In the genomic region with DNA sequence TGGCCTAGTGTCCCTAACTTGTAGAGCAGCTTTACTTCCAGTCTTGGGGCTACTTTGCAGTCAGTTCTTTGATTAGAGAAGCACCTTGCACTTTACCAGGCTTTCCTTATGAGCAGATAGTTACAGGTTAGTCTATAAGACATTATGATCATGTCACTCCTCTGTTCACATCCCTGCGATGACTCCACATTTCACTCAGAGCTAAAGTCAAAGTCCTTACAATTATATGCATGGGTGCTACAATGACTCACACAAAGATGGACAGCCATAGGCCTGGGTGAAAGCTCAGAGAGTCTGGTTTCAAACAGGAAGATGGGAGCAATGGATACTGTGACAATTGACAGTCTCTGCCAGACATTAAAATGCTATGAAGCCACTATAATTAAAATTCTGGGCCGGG, we compare ENCODE assay signal across 22 cellular contexts. TPM values are rescaled to one million over a fixed set of nuclear protein-coding genes. Genes with fewer than 3 reads are reported as not detected.
A peak's percentile ranks its signal among the peaks of the same experiment; 100 is the strongest.
DNase-seq lines count a peak whose midpoint lies in the region; ATAC-seq and TF ChIP-seq lines count a peak whose summit lies in the region.
"Had no signal": no experiment of that assay in that cellular context is flagged by ENCODE, and none has a peak within 500 bp of the region (broad histone marks: within the 10 kb centered on the region; RNA-seq: fewer than 3 reads in every experiment).

No MANE protein-coding gene starts in this region.

- peak; percentile 28 for ATAC-seq in activated T-helper 17 cell treated with anti-CD3 and anti-CD28 coated beads, Interleukin-2, amount 50 U/mL, for 72 hours (replicated peaks)
- ATAC-seq in left colon (peak; percentile 80), HG02840 (IDR thresholded peaks at IDR 0.05; ENCODE audit: low FRiP score, unreplicated experiment) (no peak)
- ATAC-seq in CD8-positive, alpha-beta T cell, result no peak

- in situ Hi-C loops in Caki2 (cut with HindIII; ENCODE audit: low pct_unique_long_range_greater_than_20kb, low sequenced_read_pairs), result no loop called here

- H3K27me3 ChIP-seq in CD8-positive, alpha-beta T cell (ENCODE audit: insufficient read depth, low read length), result no peaks in the 10 kb centered on the region
- H3K27me3 ChIP-seq: SJCRH30 had no signal

- H3K4me3 ChIP-seq in CD8-positive, alpha-beta T cell (ENCODE audit: low read depth, low read length), result no peak overlapping the region
- H3K4me3 ChIP-seq: SJCRH30 had no signal

- peak; percentile 69 for DNase-seq in Caki2 (ENCODE audit: low read depth)
- DNase-seq in HK-2 (ENCODE audit: unreplicated experiment), result peak; percentile 11
- DNase-seq in left colon, result no peak
- DNase-seq in erythroblast (lab: John Stamatoyannopoulos, UW), result no peak
- DNase-seq in dermis blood vessel endothelial cell, result no peak
- DNase-seq in CD8-positive, alpha-beta T cell, result no peak
- DNase-seq: AML-193; C1 segment of cervical spinal cord; CD8-positive, alpha-beta memory T cell; DMS79; H7; KG1; NCI-H1105; NCI-H146; NCI-H2029; NCI-H226; NCI-H510A treated with DMSO at 0.1 percent for 48 hours; NCI-H748 treated with DMSO at 0.1 percent for 48 hours; SJCRH30 had no signal

- H3K9me3 Mint-ChIP-seq in activated T-helper 17 cell treated with anti-CD3 and anti-CD28 coated beads, Interleukin-2, amount 50 U/mL, for 72 hours, result no peaks in the 10 kb centered on the region
- no peaks in the 10 kb centered on the region for H3K9me3 Mint-ChIP-seq in CD8-positive, alpha-beta T cell
- H3K9me3 Mint-ChIP-seq: CD8-positive, alpha-beta memory T cell had no signal

- peaks cover 13% of the 10 kb centered on the region for H3K4me1 ChIP-seq in CD8-positive, alpha-beta T cell (ENCODE audit: insufficient read depth, low read length)
- H3K4me1 ChIP-seq: SJCRH30 had no signal

- CTCF ChIA-PET in CD8-positive, alpha-beta T cell (lab: Charles Lee), result no interaction called here

- H3K27ac Mint-ChIP-seq in activated T-helper 17 cell treated with anti-CD3 and anti-CD28 coated beads, Interleukin-2, amount 50 U/mL, for 72 hours, result no peak overlapping the region
- no peak overlapping the region for H3K27ac Mint-ChIP-seq in CD8-positive, alpha-beta T cell

- H3K36me3 Mint-ChIP-seq in activated T-helper 17 cell treated with anti-CD3 and anti-CD28 coated beads, Interleukin-2, amount 50 U/mL, for 72 hours (ENCODE audit: low read depth), result no peaks in the 10 kb centered on the region
- H3K36me3 Mint-ChIP-seq in CD8-positive, alpha-beta T cell, result no peaks in the 10 kb centered on the region

- peaks cover 4% of the 10 kb centered on the region for H3K27me3 Mint-ChIP-seq in activated T-helper 17 cell treated with anti-CD3 and anti-CD28 coated beads, Interleukin-2, amount 50 U/mL, for 72 hours
- peaks cover 14% of the 10 kb centered on the region for H3K27me3 Mint-ChIP-seq in CD8-positive, alpha-beta T cell (ENCODE audit: low read depth)

- POLR2A ChIA-PET in CD8-positive, alpha-beta T cell (lab: Charles Lee), result no interaction called here

- no peaks in the 10 kb centered on the region for H3K9me3 ChIP-seq in CD8-positive, alpha-beta T cell (ENCODE audit: low read length)
- H3K9me3 ChIP-seq: SJCRH30 had no signal

- no peak for TF ChIP-seq CTCF in CD8-positive, alpha-beta T cell (IDR thresholded peaks at IDR 0.05)

- TF ChIP-seq POLR2A in erythroblast (IDR thresholded peaks at IDR 0.05; ENCODE audit: low read length), result no peak

- no peaks in the 10 kb centered on the region for H3K36me3 ChIP-seq in CD8-positive, alpha-beta T cell (ENCODE audit: insufficient read depth, low read length)
- H3K36me3 ChIP-seq: SJCRH30 had no signal

- H3K4me3 Mint-ChIP-seq in activated T-helper 17 cell treated with anti-CD3 and anti-CD28 coated beads, Interleukin-2, amount 50 U/mL, for 72 hours, result no peak overlapping the region
- no peak overlapping the region for H3K4me3 Mint-ChIP-seq in CD8-positive, alpha-beta T cell
- H3K4me3 Mint-ChIP-seq: CD8-positive, alpha-beta memory T cell had no signal

- H3K27ac ChIP-seq in CD8-positive, alpha-beta T cell (ENCODE audit: low read depth, low read length), result no peak overlapping the region
- H3K27ac ChIP-seq: HL-60, SJCRH30 had no signal

- H3K4me1 Mint-ChIP-seq in activated T-helper 17 cell treated with anti-CD3 and anti-CD28 coated beads, Interleukin-2, amount 50 U/mL, for 72 hours, result no peaks in the 10 kb centered on the region
- H3K4me1 Mint-ChIP-seq in CD8-positive, alpha-beta T cell (ENCODE audit: low read depth), result peaks cover 12% of the 10 kb centered on the region

- intact Hi-C loops in left colon (cut with DNase I, micrococcal nuclease), result no loop called here
- intact Hi-C loops in CD8-positive, alpha-beta T cell (cut with DNase I, micrococcal nuclease), result no loop called here

RNA-seq across cellular contexts. Expression of a gene that starts 27.1 kb away (rescaled TPM):
- total RNA-seq in Caki2 (2014; rRNA removed; shearing (Covaris generic); ENCODE audit: low replicate concordance), result 93.1 and 102 TPM in 2 replicates
- 100 to 1,000 TPM in 1 of 2 donors, 10 to 100 TPM in 1; 39.5 to 112 TPM for total RNA-seq in activated T-helper 17 cell treated with anti-CD3 and anti-CD28 coated beads, Interleukin-2, amount 50 U/mL, for 72 hours
- total RNA-seq in left colon, result 10 to 100 TPM; 40.5 to 43.7 TPM
- 75.2 and 113 TPM in 2 replicates for total RNA-seq in dermis blood vessel endothelial cell
- total RNA-seq in CD8-positive, alpha-beta T cell, result 100 to 1,000 TPM; 150 to 170 TPM

RNA-seq across cellular contexts. Expression of a gene that starts 38.0 kb away (rescaled TPM):
- total RNA-seq in Caki2 (2014; rRNA removed; shearing (Covaris generic); ENCODE audit: low replicate concordance), result 7.7 and 11.8 TPM in 2 replicates
- total RNA-seq in activated T-helper 17 cell treated with anti-CD3 and anti-CD28 coated beads, Interleukin-2, amount 50 U/mL, for 72 hours, result 10 to 100 TPM in 1 of 2 donors, 1 to 10 TPM in 1; 3.2 to 10.4 TPM
- total RNA-seq in left colon (10 to 100 TPM in 1 of 2 donors, 1 to 10 TPM in 1; 9.7 to 12.9 TPM), dermis blood vessel endothelial cell (17.5 and 21.5 TPM in 2 replicates)
- total RNA-seq in CD8-positive, alpha-beta T cell, result under 1 TPM; 0.35 to 0.36 TPM

RNA-seq across cellular contexts. Expression of a gene that starts 53.1 kb away (rescaled TPM):
- total RNA-seq in Caki2 (2014; rRNA removed; shearing (Covaris generic); ENCODE audit: low replicate concordance), result 68.4 and 101 TPM in 2 replicates
- 10 to 100 TPM; 54.4 to 78.7 TPM for total RNA-seq in activated T-helper 17 cell treated with anti-CD3 and anti-CD28 coated beads, Interleukin-2, amount 50 U/mL, for 72 hours
- total RNA-seq in left colon, result 10 to 100 TPM; 42.2 to 44.7 TPM
- 37.4 and 41.9 TPM in 2 replicates for total RNA-seq in dermis blood vessel endothelial cell
- 10 to 100 TPM; 13.7 to 15.8 TPM for total RNA-seq in CD8-positive, alpha-beta T cell

RNA-seq across cellular contexts. Expression of a gene that starts 55.6 kb away (rescaled TPM):
- total RNA-seq in Caki2 (2014; rRNA removed; shearing (Covaris generic); ENCODE audit: low replicate concordance), result 8.6 and 22.9 TPM in 2 replicates
- 10 to 100 TPM; 28.6 to 32.7 TPM for total RNA-seq in activated T-helper 17 cell treated with anti-CD3 and anti-CD28 coated beads, Interleukin-2, amount 50 U/mL, for 72 hours
- total RNA-seq in left colon, result 10 to 100 TPM; 36.8 to 41.5 TPM
- 60.6 and 72.8 TPM in 2 replicates for total RNA-seq in dermis blood vessel endothelial cell
- total RNA-seq in CD8-positive, alpha-beta T cell, result 10 to 100 TPM; 23.2 to 24.4 TPM

Comparison
In these comparisons a context has a peak if more than half of its experiments do, and no peak if none do; other contexts are left out.
1. DNase-seq: peak in Caki2 (single experiment) and HK-2 (single experiment); none in left colon (0 of 2), erythroblast (0 of 2), dermis blood vessel endothelial cell (single experiment) and CD8-positive, alpha-beta T cell (0 of 7).
2. ATAC-seq: peak in activated T-helper 17 cell treated with anti-CD3 and anti-CD28 coated beads, Interleukin-2, amount 50 U/mL, for 72 hours (single experiment) and left colon (single experiment); none in HG02840 (single experiment) and CD8-positive, alpha-beta T cell (single experiment).